Comparison of ENCODE assay signal across 25 cellular contexts in genomic region chr3:11739123-11739522, GRCh38.
"Had no signal": no experiment of that assay in that cellular context is flagged by ENCODE, and none has a peak within 500 bp of the region (broad histone marks: within the 10 kb centered on the region; RNA-seq: fewer than 3 reads in every experiment).

No MANE protein-coding gene starts in this region.

- H3K36me3 ChIP-seq: esophagus squamous epithelium, gastrocnemius medialis, suprapubic skin had no signal

- H3K9me3 Mint-ChIP-seq: effector memory CD8-positive, alpha-beta T cell; memory B cell; mesothelial cell of epicardium; naive B cell; natural killer cell treated with Interleukin-12 subunit alpha and Interleukin-12 subunit beta and Interleukin-15 and Interleukin-18, amount 100 ng/mL, for 72 hours; neural crest cell; stimulated activated naive CD8-positive, alpha-beta T cell treated with anti-CD3 and anti-CD28 coated beads, Interleukin-15, amount 100 ng/mL, for 72 hours; type B pancreatic cell had no signal

- H3K4me1 ChIP-seq: esophagus squamous epithelium, gastrocnemius medialis, psoas muscle, suprapubic skin had no signal

- ATAC-seq: effector memory CD8-positive, alpha-beta T cell; gastrocnemius medialis; left lobe of liver; mucosa of descending colon; natural killer cell treated with Interleukin-12 subunit alpha and Interleukin-12 subunit beta and Interleukin-15 and Interleukin-18, amount 100 ng/mL, for 72 hours; psoas muscle; right cardiac atrium; stimulated activated naive CD8-positive, alpha-beta T cell treated with anti-CD3 and anti-CD28 coated beads, Interleukin-15, amount 100 ng/mL, for 72 hours had no signal

- H3K27me3 ChIP-seq: esophagus squamous epithelium, gastrocnemius medialis, suprapubic skin had no signal

- H3K27ac Mint-ChIP-seq: effector memory CD8-positive, alpha-beta T cell; memory B cell; mesothelial cell of epicardium; naive B cell; natural killer cell treated with Interleukin-12 subunit alpha and Interleukin-12 subunit beta and Interleukin-15 and Interleukin-18, amount 100 ng/mL, for 72 hours; stimulated activated naive CD8-positive, alpha-beta T cell treated with anti-CD3 and anti-CD28 coated beads, Interleukin-15, amount 100 ng/mL, for 72 hours; type B pancreatic cell had no signal

- H3K4me3 Mint-ChIP-seq: effector memory CD8-positive, alpha-beta T cell; memory B cell; mesothelial cell of epicardium; natural killer cell treated with Interleukin-12 subunit alpha and Interleukin-12 subunit beta and Interleukin-15 and Interleukin-18, amount 100 ng/mL, for 72 hours; neural crest cell; stimulated activated naive CD8-positive, alpha-beta T cell treated with anti-CD3 and anti-CD28 coated beads, Interleukin-15, amount 100 ng/mL, for 72 hours; type B pancreatic cell had no signal

- H3K36me3 Mint-ChIP-seq: memory B cell; mesothelial cell of epicardium; naive B cell; natural killer cell treated with Interleukin-12 subunit alpha and Interleukin-12 subunit beta and Interleukin-15 and Interleukin-18, amount 100 ng/mL, for 72 hours; type B pancreatic cell had no signal

- H3K4me1 Mint-ChIP-seq: naive B cell; neural crest cell; stimulated activated naive CD8-positive, alpha-beta T cell treated with anti-CD3 and anti-CD28 coated beads, Interleukin-15, amount 100 ng/mL, for 72 hours had no signal

- H3K27ac ChIP-seq: esophagus squamous epithelium, gastrocnemius medialis, psoas muscle, suprapubic skin had no signal

- H3K4me3 ChIP-seq: esophagus squamous epithelium, gastrocnemius medialis, lung, mucosa of descending colon, psoas muscle, suprapubic skin had no signal

- H3K27me3 Mint-ChIP-seq: effector memory CD8-positive, alpha-beta T cell; memory B cell; stimulated activated naive CD8-positive, alpha-beta T cell treated with anti-CD3 and anti-CD28 coated beads, Interleukin-15, amount 100 ng/mL, for 72 hours; type B pancreatic cell had no signal

- DNase-seq: cerebellar nuclear complex; cortex of kidney; effector memory CD8-positive, alpha-beta T cell; erythroblast; esophagus squamous epithelium; gastrocnemius medialis; kidney; mucosa of descending colon; naive B cell; psoas muscle; small intestine; stimulated activated CD4-positive, alpha-beta T cell treated with anti-CD3 and anti-CD28 coated beads, Interleukin-15, amount 100 ng/mL, for 24 hours; stimulated activated CD4-positive, alpha-beta T cell treated with anti-CD3 and anti-CD28 coated beads, Interleukin-2, amount 100 ng/mL, for 48 hours; stimulated activated CD8-positive, alpha-beta memory T cell treated with anti-CD3 and anti-CD28 coated beads, Interleukin-4, amount 100 ng/mL, for 48 hours; stimulated activated naive CD4-positive, alpha-beta T cell; stimulated activated naive CD8-positive, alpha-beta T cell treated with anti-CD3 and anti-CD28 coated beads, Interleukin-15, amount 100 ng/mL, for 72 hours had no signal

- H3K9me3 ChIP-seq: esophagus squamous epithelium, gastrocnemius medialis, mucosa of descending colon, psoas muscle, suprapubic skin had no signal
